1 cellular context compared by ENCODE assay signal in the genomic region with DNA sequence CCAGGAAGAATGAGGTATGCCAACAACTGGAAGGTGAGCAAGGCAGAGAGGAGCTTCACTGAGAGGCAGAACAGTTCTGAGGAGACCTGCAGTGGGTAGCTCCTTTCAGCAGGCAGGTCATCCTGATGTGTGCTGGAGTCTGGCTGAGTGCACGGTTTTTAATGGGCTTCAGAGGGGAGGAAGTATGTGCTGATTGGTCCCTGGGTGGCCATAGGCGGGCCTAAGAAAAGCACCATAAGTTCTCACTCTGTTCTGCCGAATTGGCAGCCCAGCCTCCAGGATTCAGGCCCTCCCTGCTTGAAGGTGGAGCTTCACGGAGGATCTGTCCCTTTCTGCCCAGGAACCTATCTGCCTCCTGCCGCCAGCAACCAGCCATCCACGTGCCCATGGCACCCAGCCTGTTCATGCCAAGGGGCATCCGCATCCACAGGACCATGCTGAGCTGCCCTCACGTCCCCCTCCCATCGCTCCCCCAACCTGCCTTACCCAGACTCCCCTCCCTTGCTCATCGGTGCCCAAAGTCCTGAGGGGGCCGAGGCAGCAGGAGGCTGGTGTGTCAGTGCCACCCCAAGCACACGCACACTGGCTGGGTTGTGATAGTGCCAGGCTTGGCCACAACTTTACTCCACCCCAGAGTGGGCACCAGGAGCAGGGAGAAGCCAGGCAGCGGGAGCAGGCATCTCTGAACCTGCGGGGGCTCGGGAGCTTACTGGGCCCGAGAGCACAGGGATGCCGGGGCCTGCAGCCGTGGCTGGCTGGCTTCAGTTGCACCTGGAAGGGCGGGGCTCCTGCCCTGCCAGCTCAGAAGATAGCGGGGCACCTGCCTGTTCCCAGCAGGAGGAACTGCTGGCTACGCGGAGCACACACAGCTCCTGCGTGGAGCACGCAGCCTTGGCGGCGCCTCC.
TF ChIP-seq lines count a peak whose summit lies in the region.

No MANE protein-coding gene starts in this region.

TF ChIP-seq in GM23338, 12 proteins besides CTCF, POLR2A, EP300 and RAD21 (continued from another document):
- TF ChIP-seq REST (IDR thresholded peaks at IDR 0.05; ENCODE audit: unreplicated experiment) (no peak), EZH2 (IDR thresholded peaks at IDR 0.05; ENCODE audit: low read depth, unreplicated experiment) (no peak), ZNF114 (CRISPR knock-in tag; IDR thresholded peaks at IDR 0.05) (no peak), ZNF462 (CRISPR knock-in tag; IDR thresholded peaks at IDR 0.05) (no peak)
- TF ChIP-seq, protein P1, sequence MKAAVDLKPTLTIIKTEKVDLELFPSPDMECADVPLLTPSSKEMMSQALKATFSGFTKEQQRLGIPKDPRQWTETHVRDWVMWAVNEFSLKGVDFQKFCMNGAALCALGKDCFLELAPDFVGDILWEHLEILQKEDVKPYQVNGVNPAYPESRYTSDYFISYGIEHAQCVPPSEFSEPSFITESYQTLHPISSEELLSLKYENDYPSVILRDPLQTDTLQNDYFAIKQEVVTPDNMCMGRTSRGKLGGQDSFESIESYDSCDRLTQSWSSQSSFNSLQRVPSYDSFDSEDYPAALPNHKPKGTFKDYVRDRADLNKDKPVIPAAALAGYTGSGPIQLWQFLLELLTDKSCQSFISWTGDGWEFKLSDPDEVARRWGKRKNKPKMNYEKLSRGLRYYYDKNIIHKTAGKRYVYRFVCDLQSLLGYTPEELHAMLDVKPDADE (IDR thresholded peaks at IDR 0.05) = no peak
